In genomic region chr22:41289681-41290080, GRCh38 we compare ENCODE assay signal across 2 cellular contexts.
TF ChIP-seq lines count a peak whose summit lies in the region.

No MANE protein-coding gene starts in this region.

TF ChIP-seq in HepG2, 621 proteins besides CTCF, POLR2A, EP300 and RAD21:
- TF ChIP-seq, protein P1, sequence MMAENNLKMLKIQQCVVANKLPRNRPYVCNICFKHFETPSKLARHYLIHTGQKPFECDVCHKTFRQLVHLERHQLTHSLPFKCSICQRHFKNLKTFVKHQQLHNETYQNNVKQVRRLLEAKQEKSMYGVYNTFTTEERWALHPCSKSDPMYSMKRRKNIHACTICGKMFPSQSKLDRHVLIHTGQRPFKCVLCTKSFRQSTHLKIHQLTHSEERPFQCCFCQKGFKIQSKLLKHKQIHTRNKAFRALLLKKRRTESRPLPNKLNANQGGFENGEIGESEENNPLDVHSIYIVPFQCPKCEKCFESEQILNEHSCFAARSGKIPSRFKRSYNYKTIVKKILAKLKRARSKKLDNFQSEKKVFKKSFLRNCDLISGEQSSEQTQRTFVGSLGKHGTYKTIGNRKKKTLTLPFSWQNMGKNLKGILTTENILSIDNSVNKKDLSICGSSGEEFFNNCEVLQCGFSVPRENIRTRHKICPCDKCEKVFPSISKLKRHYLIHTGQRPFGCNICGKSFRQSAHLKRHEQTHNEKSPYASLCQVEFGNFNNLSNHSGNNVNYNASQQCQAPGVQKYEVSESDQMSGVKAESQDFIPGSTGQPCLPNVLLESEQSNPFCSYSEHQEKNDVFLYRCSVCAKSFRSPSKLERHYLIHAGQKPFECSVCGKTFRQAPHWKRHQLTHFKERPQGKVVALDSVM (CRISPR knock-in tag; IDR thresholded peaks at IDR 0.05) = peak; percentile 14; the same call in 1 of the 2 replicates
- TF ChIP-seq ZNF224 (CRISPR knock-in tag; IDR thresholded peaks at IDR 0.05) = no peak

TF ChIP-seq in WTC11, 78 proteins besides CTCF, POLR2A, EP300 and RAD21:
- TF ChIP-seq TP53 (CRISPR knock-in tag; IDR thresholded peaks at IDR 0.05) (no peak), E2F5 (CRISPR knock-in tag; IDR thresholded peaks at IDR 0.05) (no peak), SOX15 (CRISPR knock-in tag; IDR thresholded peaks at IDR 0.05) (no peak), MLX (CRISPR knock-in tag; IDR thresholded peaks at IDR 0.05) (no peak), NFYB (CRISPR knock-in tag; conservative IDR thresholded peaks at IDR 0.05; ENCODE audit: low read depth) (no peak), CREB1 (CRISPR knock-in tag; IDR thresholded peaks at IDR 0.05) (no peak), GRHL2 (CRISPR knock-in tag; IDR thresholded peaks at IDR 0.05; ENCODE audit: insufficient replicate concordance, severe bottlenecking) (no peak), SMAD4 (CRISPR knock-in tag; IDR thresholded peaks at IDR 0.05) (no peak), RORB (CRISPR knock-in tag; IDR thresholded peaks at IDR 0.05) (no peak), ATF6 (CRISPR knock-in tag; IDR thresholded peaks at IDR 0.05) (no peak)
